In the genomic region with DNA sequence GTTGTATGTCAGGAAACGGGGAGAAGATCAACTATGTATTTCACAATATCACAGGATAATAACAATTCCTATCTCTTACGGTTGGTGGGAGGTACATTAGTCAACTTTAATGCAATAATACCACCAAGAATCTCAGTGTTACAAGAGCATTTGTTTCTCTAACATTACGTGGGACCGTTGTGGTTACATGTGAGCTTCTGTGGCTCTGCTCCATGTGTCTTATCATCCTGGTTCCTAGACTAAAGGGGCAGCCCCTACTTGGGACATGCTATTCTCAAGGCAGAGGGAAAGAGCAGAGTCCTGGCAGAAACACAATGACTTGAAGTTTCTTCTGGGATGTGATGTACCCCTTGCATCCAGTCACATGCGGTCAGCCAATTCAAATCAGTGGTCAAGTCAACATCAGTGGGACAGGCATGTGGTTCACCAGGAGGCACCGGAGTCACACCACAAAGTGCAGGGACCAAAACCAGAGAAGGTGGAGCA, we compare ENCODE assay signal across 1 cellular context.
TF ChIP-seq lines count a peak whose summit lies in the region.

No MANE protein-coding gene starts in this region.

TF ChIP-seq in IMR-90, 13 proteins besides CTCF, POLR2A, EP300 and RAD21:
- TF ChIP-seq CEBPB (IDR thresholded peaks at IDR 0.05; ENCODE audit: low read depth, low read length) (peak; percentile 89), MAZ (IDR thresholded peaks at IDR 0.05; ENCODE audit: borderline replicate concordance, low read depth, low read length) (no peak)
